In genomic region chr6:153002613-153003293, GRCh38 we compare ENCODE assay signal across 8 cellular contexts. TPM values are rescaled to one million over a fixed set of nuclear protein-coding genes. Genes with fewer than 3 reads are reported as not detected.
DNase-seq lines count a peak whose midpoint lies in the region; ATAC-seq and TF ChIP-seq lines count a peak whose summit lies in the region.

MTRF1L (minus strand) TSS chr6:153002709; CDS start chr6:153002685, 24 bp downstream.

- peaks cover 23% of the 10 kb centered on the region for H3K36me3 Mint-ChIP-seq in T-helper 1 cell treated with Interleukin-12 subunit alpha and Interleukin-12 subunit beta and Interleukin-4 antibody, amounts not matched to agents 30 μg/mL and 1 μg/mL, for 36 hours (ENCODE audit: low read depth)

- H3K4me3 Mint-ChIP-seq in T-helper 1 cell treated with Interleukin-12 subunit alpha and Interleukin-12 subunit beta and Interleukin-4 antibody, amounts not matched to agents 30 μg/mL and 1 μg/mL, for 36 hours: peak within 1 kb of the TSS; percentile 93

- intact Hi-C loops in left cardiac atrium (cut with DNase I) (loop anchor here in 1 of 2 donors (2.0 kb wide), 1 partner anchor 20 kb away; the partner anchor contains the start of gene FBXO5), posterior vena cava (cut with DNase I) (no loop called here), upper lobe of right lung (cut with DNase I) (no loop called here)

- H3K9me3 Mint-ChIP-seq in T-helper 1 cell treated with Interleukin-12 subunit alpha and Interleukin-12 subunit beta and Interleukin-4 antibody, amounts not matched to agents 30 μg/mL and 1 μg/mL, for 36 hours: peaks cover 3% of the 10 kb centered on the region

- H3K27ac Mint-ChIP-seq in T-helper 1 cell treated with Interleukin-12 subunit alpha and Interleukin-12 subunit beta and Interleukin-4 antibody, amounts not matched to agents 30 μg/mL and 1 μg/mL, for 36 hours: peak within 1 kb of the TSS; percentile 94

- peak; percentile 93 for DNase-seq in GM13976 (ENCODE audit: low spot score)
- peak; percentile 99 for DNase-seq in NCI-H146 (lab: John Stamatoyannopoulos, UW)
- peak; percentile 97 for DNase-seq in amniotic stem cell (lab: John Stamatoyannopoulos, UW)
- DNase-seq in left cardiac atrium: peak; percentile 96
- DNase-seq in posterior vena cava (ENCODE audit: low spot score): peak; percentile 98
- peak; percentile 97 for DNase-seq in upper lobe of right lung

- peak within 1 kb of the TSS; percentile 72 for H3K4me3 ChIP-seq in upper lobe of right lung

- in situ Hi-C loops in GM13976 (cut with MboI; ENCODE audit: low sequenced_read_pairs, unreplicated experiment): no loop called here

- no peaks in the 10 kb centered on the region for H3K27me3 ChIP-seq in upper lobe of right lung

- TF ChIP-seq CTCF in GM13976 (IDR thresholded peaks at IDR 0.05; ENCODE audit: borderline replicate concordance, control extremely low read depth, extremely low read depth, insufficient read depth, missing control alignments): no peak
- no peak for TF ChIP-seq CTCF in upper lobe of right lung (IDR thresholded peaks at IDR 0.05)

- peaks cover 22% of the 10 kb centered on the region for H3K4me1 ChIP-seq in upper lobe of right lung

- peaks cover 25% of the 10 kb centered on the region for H3K27me3 Mint-ChIP-seq in T-helper 1 cell treated with Interleukin-12 subunit alpha and Interleukin-12 subunit beta and Interleukin-4 antibody, amounts not matched to agents 30 μg/mL and 1 μg/mL, for 36 hours (ENCODE audit: low read depth)

- H3K9me3 ChIP-seq in upper lobe of right lung: no peaks in the 10 kb centered on the region

- ATAC-seq in HG02852 (IDR thresholded peaks at IDR 0.05; ENCODE audit: unreplicated experiment): peak; percentile 92
- peak; percentile 98 to 99 for ATAC-seq in left cardiac atrium
- ATAC-seq in upper lobe of right lung: peak; percentile 99

- peaks cover 34% of the 10 kb centered on the region for H3K4me1 Mint-ChIP-seq in T-helper 1 cell treated with Interleukin-12 subunit alpha and Interleukin-12 subunit beta and Interleukin-4 antibody, amounts not matched to agents 30 μg/mL and 1 μg/mL, for 36 hours (ENCODE audit: low read depth)

- peak within 1 kb of the TSS; percentile 86 for H3K27ac ChIP-seq in upper lobe of right lung

- peaks cover 7% of the 10 kb centered on the region for H3K36me3 ChIP-seq in upper lobe of right lung

RNA-seq across cellular contexts. Expression of gene MTRF1L, which starts in this region (rescaled TPM):
- 10 to 100 TPM; 28.3 to 36.1 TPM for total RNA-seq in left cardiac atrium
- 10 to 100 TPM; 17.4 to 30.8 TPM for total RNA-seq in posterior vena cava
- total RNA-seq in upper lobe of right lung: 17.9 TPM

Comparison
In these comparisons a context has a peak if more than half of its experiments do, and no peak if none do; other contexts are left out.
1. Peak in every context shown above with its lines: DNase-seq, ATAC-seq, H3K4me3 ChIP-seq and H3K27ac ChIP-seq.